ENCODE assay signal across 9 cellular contexts in genomic region chr19:35249146-35249847, GRCh38. TPM values are rescaled to one million over a fixed set of nuclear protein-coding genes. Genes with fewer than 3 reads are reported as not detected.
DNase-seq lines count a peak whose midpoint lies in the region; ATAC-seq and TF ChIP-seq lines count a peak whose summit lies in the region.
"Had no signal": no experiment of that assay in that cellular context is flagged by ENCODE, and none has a peak within 500 bp of the region (broad histone marks: within the 10 kb centered on the region; RNA-seq: fewer than 3 reads in every experiment).

No MANE protein-coding gene starts in this region.

- no peak overlapping the region for H2AFZ ChIP-seq in OCI-LY1 (ENCODE audit: low read length)

- H3K4me2 ChIP-seq in OCI-LY1 (ENCODE audit: low read length), result peak overlapping the region; percentile 71

- no peaks in the 10 kb centered on the region; the same call in none of the 2 replicates for H3K9me3 ChIP-seq in OCI-LY1 (ENCODE audit: low read length)

- DNase-seq in NCI-H345 (lab: John Stamatoyannopoulos, UW), result peak; percentile 55
- no peak for DNase-seq in NCI-H345 treated with DMSO at 0.1 percent for 48 hours (lab: John Stamatoyannopoulos, UW; ENCODE audit: unreplicated experiment)
- DNase-seq in foreskin keratinocyte, result peak; percentile 27 to 45
- no peak for DNase-seq in retinal pigment epithelial cell (ENCODE audit: low read depth)
- DNase-seq in SIG-M5 treated with dmso at 0.1 percent for 504 hours (lab: John Stamatoyannopoulos, UW; ENCODE audit: unreplicated experiment), result no peak
- no peak for DNase-seq in GOT3 (lab: John Stamatoyannopoulos, UW)
- DNase-seq in AG08396 (ENCODE audit: low spot score), result no peak

- TF ChIP-seq CTCF in OCI-LY1 (IDR thresholded peaks at IDR 0.05; ENCODE audit: low read length) (no peak), foreskin keratinocyte (conservative IDR thresholded peaks at IDR 0.05) (no peak), retinal pigment epithelial cell (conservative IDR thresholded peaks at IDR 0.05; ENCODE audit: low read depth, low read length) (no peak)

- ATAC-seq in foreskin keratinocyte, result no peak

- H3K4me1 ChIP-seq in OCI-LY1 (ENCODE audit: insufficient read depth, low read length, severe bottlenecking), result peaks cover 21% of the 10 kb centered on the region
- H3K4me1 ChIP-seq in foreskin keratinocyte, result peaks cover 4% of the 10 kb centered on the region

- peaks cover 10% of the 10 kb centered on the region; the same call in 1 of the 2 replicates for H3K79me2 ChIP-seq in OCI-LY1 (ENCODE audit: insufficient read depth, low read length)

- H4K20me1 ChIP-seq in OCI-LY1 (ENCODE audit: insufficient read depth, low read length), result no peaks in the 10 kb centered on the region

- H3K9me2 ChIP-seq in OCI-LY1 (ENCODE audit: low read depth, low read length), result no peaks in the 10 kb centered on the region

- H3F3A ChIP-seq in OCI-LY1 (ENCODE audit: insufficient read depth, low read length), result peaks cover 9% of the 10 kb centered on the region; the same call in 1 of the 2 replicates

- H3K4me3 ChIP-seq in OCI-LY1 (ENCODE audit: low read depth, low read length, poor library complexity, severe bottlenecking) (peak overlapping the region; percentile 90), retinal pigment epithelial cell (ENCODE audit: low read length) (peak overlapping the region; percentile 56)

- H3K36me3 ChIP-seq in OCI-LY1 (ENCODE audit: insufficient read depth, low read length), result peaks cover 27% of the 10 kb centered on the region

- H3K27ac ChIP-seq in OCI-LY1 (ENCODE audit: low read depth, low read length, poor library complexity, severe bottlenecking) (peak overlapping the region; percentile 81), foreskin keratinocyte (peak overlapping the region; percentile 95)

- H3K27me3 ChIP-seq in OCI-LY1 (ENCODE audit: insufficient read depth, low read length) (no peaks in the 10 kb centered on the region), foreskin keratinocyte (no peaks in the 10 kb centered on the region)

- peak overlapping the region; percentile 90 for H3K9ac ChIP-seq in OCI-LY1 (ENCODE audit: low read length)

RNA-seq across cellular contexts. Expression of gene LSR, which starts 0.5 kb away (rescaled TPM):
- total RNA-seq in foreskin keratinocyte, result 91.3 and 98.0 TPM in 2 replicates
- 113 and 125 TPM in 2 replicates for polyA plus RNA-seq in foreskin keratinocyte

RNA-seq across cellular contexts. Expression of gene USF2, which starts 19.5 kb away (rescaled TPM):
- total RNA-seq in foreskin keratinocyte, result 54.5 and 59.6 TPM in 2 replicates
- polyA plus RNA-seq in foreskin keratinocyte, result 81.3 and 89.9 TPM in 2 replicates

RNA-seq across cellular contexts. Expression of gene FAM187B, which starts 20.8 kb away (rescaled TPM):
- total RNA-seq in foreskin keratinocyte, result not detected in 2 replicates
- polyA plus RNA-seq in foreskin keratinocyte, result not detected in 2 replicates
- polyA plus RNA-seq: BJ had no signal

RNA-seq across cellular contexts. Expression of gene HAMP, which starts 33.0 kb away (rescaled TPM):
- total RNA-seq in foreskin keratinocyte, result not detected in 2 replicates
- not detected in 2 replicates for polyA plus RNA-seq in foreskin keratinocyte
- polyA plus RNA-seq: BJ had no signal

RNA-seq across cellular contexts. Expression of gene MAG, which starts 42.7 kb away (rescaled TPM):
- not detected in 2 replicates for total RNA-seq in foreskin keratinocyte
- polyA plus RNA-seq in foreskin keratinocyte, result not detected in 2 replicates
- polyA plus RNA-seq: BJ had no signal

Comparison
In these comparisons a context has a peak if more than half of its experiments do, and no peak if none do; other contexts are left out.
1. DNase-seq: peak in NCI-H345 (single experiment) and foreskin keratinocyte (2 of 2); none in NCI-H345 treated with DMSO at 0.1 percent for 48 hours (single experiment), retinal pigment epithelial cell (single experiment), SIG-M5 treated with dmso at 0.1 percent for 504 hours (single experiment), GOT3 (single experiment) and AG08396 (single experiment).